ENCODE assay signal across 8 cellular contexts in genomic region chr9:99231708-99232107, GRCh38. TPM values are rescaled to one million over a fixed set of nuclear protein-coding genes. Genes with fewer than 3 reads are reported as not detected.
A peak's percentile ranks its signal among the peaks of the same experiment; 100 is the strongest.
DNase-seq lines count a peak whose midpoint lies in the region; ATAC-seq and TF ChIP-seq lines count a peak whose summit lies in the region.

No MANE protein-coding gene starts in this region.

- no peak for TF ChIP-seq POLR2A in esophagus muscularis mucosa (IDR thresholded peaks at IDR 0.05; ENCODE audit: low read depth)

- TF ChIP-seq CTCF in esophagus muscularis mucosa (IDR thresholded peaks at IDR 0.05) = peak in 2 of 3 experiments; percentile 22 to 43
- peak in 1 of 2 donors; percentile 18 for TF ChIP-seq CTCF in left lung (IDR thresholded peaks at IDR 0.05)

- intact Hi-C loops in esophagus muscularis mucosa (cut with DNase I) (no loop called here), left lung (cut with DNase I) (no loop called here)

- H3K4me1 Mint-ChIP-seq in activated CD8-positive, alpha-beta memory T cell treated with anti-CD3 and anti-CD28 coated beads, Interleukin-2, amount 10 ng/mL, durations not matched to agents 7 days and 5 days = peaks cover 20% of the 10 kb centered on the region

- H3K9me3 Mint-ChIP-seq in activated CD8-positive, alpha-beta memory T cell treated with anti-CD3 and anti-CD28 coated beads, Interleukin-2, amount 10 ng/mL, durations not matched to agents 7 days and 5 days (ENCODE audit: low read depth) = no peaks in the 10 kb centered on the region

- H3K4me1 ChIP-seq in SJCRH30 (peaks cover 3% of the 10 kb centered on the region; the same call in 1 of the 2 replicates), esophagus muscularis mucosa (peaks cover 0 to 2% (median under 1%) of the 10 kb centered on the region in 4 donors), left lung (no peaks in the 10 kb centered on the region)

- peaks cover 43% of the 10 kb centered on the region for H3K36me3 ChIP-seq in SJCRH30
- H3K36me3 ChIP-seq in esophagus muscularis mucosa = peaks cover 24 to 77% (median 61%) of the 10 kb centered on the region in 4 donors
- peaks cover 0 to 74% of the 10 kb centered on the region in 2 donors for H3K36me3 ChIP-seq in left lung

- CTCF ChIA-PET in activated CD8-positive, alpha-beta memory T cell treated with anti-CD3 and anti-CD28 coated beads, Interleukin-2, amount 10 ng/mL, durations not matched to agents 7 days and 5 days (lab: Charles Lee) = interaction anchor here (0.6 to 3.3 kb wide), 19 partner anchors 9 to 1364 kb away, joined by 3 to 35 read pairs (median 4); partner anchors contain the start of genes ALG2 and SEC61B

- peaks cover 26% of the 10 kb centered on the region for H3K36me3 Mint-ChIP-seq in activated CD8-positive, alpha-beta memory T cell treated with anti-CD3 and anti-CD28 coated beads, Interleukin-2, amount 10 ng/mL, durations not matched to agents 7 days and 5 days

- peak; percentile 66 for DNase-seq in activated CD8-positive, alpha-beta memory T cell treated with anti-CD3 and anti-CD28 coated beads, Interleukin-2, amount 10 ng/mL, durations not matched to agents 7 days and 5 days
- no peak for DNase-seq in activated CD8-positive, alpha-beta memory T cell treated with anti-CD3 and anti-CD28 coated beads for 24 hours
- peak; percentile 38 to 54 for DNase-seq in SJCRH30
- peak; percentile 12 for DNase-seq in esophagus muscularis mucosa (ENCODE audit: extremely low spot score)
- DNase-seq in stimulated activated CD4-positive, alpha-beta T cell treated with anti-CD3 and anti-CD28 coated beads, Interleukin-15, amount 100 ng/mL, for 24 hours = peak; percentile 45
- DNase-seq in left lung = no peak

- no peak for TF ChIP-seq EP300 in esophagus muscularis mucosa (IDR thresholded peaks at IDR 0.05)

- no peaks in the 10 kb centered on the region for H3K27me3 Mint-ChIP-seq in activated CD8-positive, alpha-beta memory T cell treated with anti-CD3 and anti-CD28 coated beads, Interleukin-2, amount 10 ng/mL, durations not matched to agents 7 days and 5 days

- peak; percentile 63 for ATAC-seq in activated CD8-positive, alpha-beta memory T cell treated with anti-CD3 and anti-CD28 coated beads, Interleukin-2, amount 10 ng/mL, durations not matched to agents 7 days and 5 days
- ATAC-seq in HG02588 (IDR thresholded peaks at IDR 0.05; ENCODE audit: unreplicated experiment) (no peak), left lung (no peak), GM18873 (IDR thresholded peaks at IDR 0.05; ENCODE audit: low FRiP score, unreplicated experiment) (no peak)

- H3K4me3 ChIP-seq in SJCRH30 (no peak overlapping the region), esophagus muscularis mucosa (no peak overlapping the region), left lung (no peak overlapping the region)

- WGBS in esophagus muscularis mucosa = 88% methylated on average over 2 of the region's 2 CpGs

- H3K27me3 ChIP-seq in SJCRH30 (no peaks in the 10 kb centered on the region), esophagus muscularis mucosa (no peaks in the 10 kb centered on the region), left lung (no peaks in the 10 kb centered on the region)

- no peak overlapping the region for H3K27ac Mint-ChIP-seq in activated CD8-positive, alpha-beta memory T cell treated with anti-CD3 and anti-CD28 coated beads, Interleukin-2, amount 10 ng/mL, durations not matched to agents 7 days and 5 days

- no peak overlapping the region for H3K4me3 Mint-ChIP-seq in activated CD8-positive, alpha-beta memory T cell treated with anti-CD3 and anti-CD28 coated beads, Interleukin-2, amount 10 ng/mL, durations not matched to agents 7 days and 5 days

- H3K9me3 ChIP-seq in SJCRH30 (replicated peaks) (no peaks in the 10 kb centered on the region), esophagus muscularis mucosa (no peaks in the 10 kb centered on the region), left lung (no peaks in the 10 kb centered on the region)

- H3K27ac ChIP-seq in SJCRH30 = no peak overlapping the region
- no peak overlapping the region for H3K27ac ChIP-seq in esophagus muscularis mucosa (replicated peaks in 1 of 4)
- no peak overlapping the region for H3K27ac ChIP-seq in left lung

RNA-seq across cellular contexts. Expression of gene SEC61B, which starts 9.6 kb away (rescaled TPM):
- total RNA-seq in activated CD8-positive, alpha-beta memory T cell treated with anti-CD3 and anti-CD28 coated beads, Interleukin-2, amount 10 ng/mL, durations not matched to agents 7 days and 5 days = 100 to 1,000 TPM; 101 to 154 TPM
- 139 and 141 TPM in 2 replicates for total RNA-seq in SJCRH30 (2014; rRNA removed; shearing (Covaris generic))
- 10 to 100 TPM; 53.6 to 67.9 (median 62.9) TPM for total RNA-seq in esophagus muscularis mucosa
- total RNA-seq in left lung = 100 to 1,000 TPM; 137 to 184 TPM

RNA-seq across cellular contexts. Expression of gene ALG2, which starts 10.0 kb away (rescaled TPM):
- total RNA-seq in activated CD8-positive, alpha-beta memory T cell treated with anti-CD3 and anti-CD28 coated beads, Interleukin-2, amount 10 ng/mL, durations not matched to agents 7 days and 5 days = 10 to 100 TPM; 20.2 to 35.4 TPM
- 38.4 and 38.7 TPM in 2 replicates for total RNA-seq in SJCRH30 (2014; rRNA removed; shearing (Covaris generic))
- 10 to 100 TPM; 19.5 to 33.4 (median 26.2) TPM for total RNA-seq in esophagus muscularis mucosa
- total RNA-seq in left lung = 10 to 100 TPM; 38.9 to 47.7 TPM

Comparison
In these comparisons a context has a peak if more than half of its experiments do, and no peak if none do; other contexts are left out.
1. DNase-seq: peak in activated CD8-positive, alpha-beta memory T cell treated with anti-CD3 and anti-CD28 coated beads, Interleukin-2, amount 10 ng/mL, durations not matched to agents 7 days and 5 days (single experiment), SJCRH30 (2 of 2), esophagus muscularis mucosa (single experiment) and stimulated activated CD4-positive, alpha-beta T cell treated with anti-CD3 and anti-CD28 coated beads, Interleukin-15, amount 100 ng/mL, for 24 hours (single experiment); none in activated CD8-positive, alpha-beta memory T cell treated with anti-CD3 and anti-CD28 coated beads for 24 hours (single experiment) and left lung (0 of 2).